8 cellular contexts compared by ENCODE assay signal in the genomic region with DNA sequence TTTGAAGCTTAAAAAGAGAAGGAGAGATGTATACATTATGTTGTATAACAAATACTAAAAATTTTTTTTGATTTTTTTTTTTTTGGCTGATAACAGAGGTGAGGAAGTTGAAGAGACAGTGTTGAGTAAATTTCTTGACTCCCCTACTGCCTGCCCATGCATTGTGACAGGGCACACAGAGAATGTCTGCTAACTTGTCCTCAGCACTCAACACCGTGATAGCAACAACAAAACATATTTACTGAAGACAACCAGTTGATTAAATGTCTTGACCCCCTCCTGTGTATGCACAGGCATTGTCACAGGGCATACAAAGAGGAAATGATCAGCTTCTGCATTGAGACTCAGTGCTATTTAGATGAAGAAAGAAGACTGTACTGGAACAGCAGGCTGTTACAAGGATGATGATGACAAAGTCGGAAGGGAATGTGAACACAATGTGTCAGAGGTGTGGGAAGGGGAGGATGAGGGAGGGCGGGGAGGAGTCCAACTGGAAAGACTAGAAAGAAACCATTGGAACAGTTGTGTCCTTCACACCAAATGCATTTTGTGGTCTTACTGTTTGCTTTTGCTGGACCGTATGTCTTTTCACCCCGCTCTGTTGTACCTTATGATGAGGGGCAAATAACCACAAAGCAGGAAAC.
DNase-seq lines count a peak whose midpoint lies in the region; ATAC-seq, FAIRE-seq and TF ChIP-seq lines count a peak whose summit lies in the region.

No MANE protein-coding gene starts in this region.

- TF ChIP-seq POLR2A in H54 (IDR thresholded peaks at IDR 0.05; ENCODE audit: low read depth, low read length): no peak

- H3K27ac ChIP-seq in Panc1 (ENCODE audit: low read length): no peak overlapping the region

- peak overlapping the region; percentile 7 for H3K27ac Mint-ChIP-seq in osteocyte (ENCODE audit: unreplicated experiment)

- intact Hi-C loops in Panc1 (cut with micrococcal nuclease; ENCODE audit: unreplicated experiment): no loop called here

- in situ Hi-C loops in Panc1 (cut with HindIII; ENCODE audit: low pct_unique_long_range_greater_than_20kb, low sequenced_read_pairs): no loop called here

- TF ChIP-seq CTCF in Panc1 (IDR thresholded peaks at IDR 0.05) (no peak), fibroblast of pulmonary artery (IDR thresholded peaks at IDR 0.05; ENCODE audit: low read length, missing control alignments) (no peak), osteocyte (IDR thresholded peaks at IDR 0.05) (no peak)

- DNase-seq in H54 (ENCODE audit: insufficient read length, low spot score): peak; percentile 50
- peak; percentile 2 for DNase-seq in Panc1 (ENCODE audit: low read depth, low spot score)
- DNase-seq in fibroblast of pulmonary artery (ENCODE audit: low read depth): peak; percentile 92
- DNase-seq in osteocyte (ENCODE audit: extremely low spot score, unreplicated experiment): no peak
- no peak for DNase-seq in NCI-H1436 (lab: John Stamatoyannopoulos, UW)
- DNase-seq in activated gamma-delta T cell treated with Interleukin-2 at 50 U/mL for 16 hours: no peak
- DNase-seq in GDM1 (lab: John Stamatoyannopoulos, UW): no peak

- peak; percentile 100 for FAIRE-seq in H54 (lab: Jason Lieb, UNC)

- H3K4me1 ChIP-seq in Panc1 (ENCODE audit: control insufficient read depth, insufficient read depth, low read length): peaks cover 2% of the 10 kb centered on the region; the same call in 1 of the 2 replicates

- no TSS peak for BruUV-seq in Panc1 (replicated peaks; lab: Mats Ljungman, UMichigan)

- no peak overlapping the region for H3K4me3 Mint-ChIP-seq in osteocyte (ENCODE audit: unreplicated experiment)

- H3K9me3 Mint-ChIP-seq in osteocyte (ENCODE audit: unreplicated experiment): peaks cover 8% of the 10 kb centered on the region

- peaks cover 21% of the 10 kb centered on the region for H3K4me1 Mint-ChIP-seq in osteocyte (ENCODE audit: unreplicated experiment)

- POLR2A ChIA-PET in Panc1 (lab: Charles Lee): no interaction called here

- ATAC-seq in Panc1 (peak; percentile 81; the same call in 1 of the 2 replicates), HG03469 (IDR thresholded peaks at IDR 0.05; ENCODE audit: unreplicated experiment) (no peak)

- no peaks in the 10 kb centered on the region for H3K9me3 ChIP-seq in Panc1 (ENCODE audit: control insufficient read depth, insufficient read depth, low read depth, low read length)

- H3K36me3 Mint-ChIP-seq in osteocyte (ENCODE audit: unreplicated experiment): peaks cover 16% of the 10 kb centered on the region

- H3K4me3 ChIP-seq in Panc1 (ENCODE audit: low read depth in 2 of 2, low read length in 2 of 2) (no peak overlapping the region), fibroblast of pulmonary artery (replicated peaks; ENCODE audit: low read depth, low read length) (no peak overlapping the region)

- CTCF ChIA-PET in Panc1 (lab: Charles Lee): no interaction called here

- no peaks in the 10 kb centered on the region for H3K27me3 ChIP-seq in Panc1 (ENCODE audit: control insufficient read depth, insufficient read depth, low read length)

- H3K36me3 ChIP-seq in Panc1 (ENCODE audit: control insufficient read depth, insufficient read depth, low read length): no peaks in the 10 kb centered on the region

- no peaks in the 10 kb centered on the region for H3K27me3 Mint-ChIP-seq in osteocyte (ENCODE audit: unreplicated experiment)

Comparison
In these comparisons a context has a peak if more than half of its experiments do, and no peak if none do; other contexts are left out.
1. DNase-seq: peak in H54 (single experiment), Panc1 (single experiment) and fibroblast of pulmonary artery (single experiment); none in osteocyte (single experiment), NCI-H1436 (single experiment), activated gamma-delta T cell treated with Interleukin-2 at 50 U/mL for 16 hours (single experiment) and GDM1 (single experiment).